In the genomic region with DNA sequence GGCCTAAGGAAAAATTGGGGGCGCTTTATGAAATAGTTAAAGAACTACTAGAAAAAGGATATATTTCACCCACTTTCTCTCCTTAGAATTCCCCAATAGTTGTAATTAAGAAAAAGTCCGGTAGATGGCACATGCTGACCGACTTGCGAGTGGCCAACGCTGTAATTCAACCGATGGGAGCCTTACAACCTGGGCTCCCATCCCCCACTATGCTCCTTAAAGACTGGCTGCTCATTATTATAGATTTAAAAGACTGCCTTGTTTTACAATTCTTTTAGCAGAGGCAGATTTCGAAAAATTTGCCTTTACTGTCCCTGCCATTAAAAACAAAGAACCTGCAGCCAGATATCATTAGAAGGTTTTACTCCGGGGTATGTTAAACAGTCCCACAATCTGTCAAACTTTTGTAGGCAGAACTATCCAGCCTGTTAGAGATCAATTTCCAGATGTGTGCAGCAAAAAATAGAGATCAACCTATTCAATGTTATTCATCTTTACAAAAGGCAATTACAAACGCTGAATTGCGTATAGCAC, we compare ENCODE assay signal across 8 cellular contexts. TPM values are rescaled to one million over a fixed set of nuclear protein-coding genes. Genes with fewer than 3 reads are reported as not detected.
DNase-seq lines count a peak whose midpoint lies in the region; TF ChIP-seq lines count a peak whose summit lies in the region.
"Had no signal": no experiment of that assay in that cellular context is flagged by ENCODE, and none has a peak within 500 bp of the region (broad histone marks: within the 10 kb centered on the region; RNA-seq: fewer than 3 reads in every experiment).

No MANE protein-coding gene starts in this region.

- H3K9me3 ChIP-seq in SJCRH30 (replicated peaks) (no peaks in the 10 kb centered on the region), hepatocyte (ENCODE audit: low read depth) (no peaks in the 10 kb centered on the region)

- H3K27ac ChIP-seq in SJCRH30: no peak overlapping the region
- H3K27ac ChIP-seq in hepatocyte: peak overlapping the region; percentile 87

- DNase-seq in HFF-Myc (ENCODE audit: extremely low read depth, low read depth): peak; percentile 63
- peak; percentile 73 for DNase-seq in MV-4-11 (lab: John Stamatoyannopoulos, UW)
- peak; percentile 49 to 83 for DNase-seq in SJCRH30
- DNase-seq in astrocyte of the spinal cord (ENCODE audit: low read depth, low spot score): peak; percentile 85
- peak; percentile 94 for DNase-seq in hepatocyte (ENCODE audit: low spot score)
- peak; percentile 89 for DNase-seq in retina

- 16% methylated on average over 10 of the region's 10 CpGs for WGBS in hepatocyte (ENCODE audit: low lambda C conversion rate, missing lambda C conversion rate)

- H2AFZ ChIP-seq in hepatocyte: peak overlapping the region; percentile 58

- H3K9me2 ChIP-seq in hepatocyte (replicated peaks; ENCODE audit: insufficient read depth): no peaks in the 10 kb centered on the region

- no peaks in the 10 kb centered on the region for H3K27me3 ChIP-seq in SJCRH30
- H3K27me3 ChIP-seq in hepatocyte: no peaks in the 10 kb centered on the region

- H3K4me2 ChIP-seq in hepatocyte: peak overlapping the region; percentile 78

- no peaks in the 10 kb centered on the region for H3K4me1 ChIP-seq in SJCRH30
- H3K4me1 ChIP-seq in hepatocyte (ENCODE audit: insufficient read depth): peaks cover 4% of the 10 kb centered on the region

- H3K79me2 ChIP-seq in hepatocyte: no peaks in the 10 kb centered on the region

- no peaks in the 10 kb centered on the region for H4K20me1 ChIP-seq in hepatocyte (ENCODE audit: insufficient read depth, poor library complexity, severe bottlenecking)

- H3K36me3 ChIP-seq in SJCRH30: no peaks in the 10 kb centered on the region
- no peaks in the 10 kb centered on the region for H3K36me3 ChIP-seq in hepatocyte (replicated peaks; ENCODE audit: insufficient read depth, low read depth)

- H3K4me3 ChIP-seq in HFF-Myc (replicated peaks; ENCODE audit: low read depth, low read length) (peak overlapping the region; percentile 74), SJCRH30 (peak overlapping the region; percentile 63), astrocyte of the spinal cord (ENCODE audit: low read depth, low read length) (peak overlapping the region; percentile 68), hepatocyte (peak overlapping the region; percentile 44)

- TF ChIP-seq CTCF in GM12872 (IDR thresholded peaks at IDR 0.05; ENCODE audit: insufficient read depth, low read depth, low read length): peak; percentile 61
- peak; percentile 49 for TF ChIP-seq CTCF in HFF-Myc (IDR thresholded peaks at IDR 0.05; ENCODE audit: low read depth, low read length, missing control alignments)
- peak; percentile 61 for TF ChIP-seq CTCF in astrocyte of the spinal cord (IDR thresholded peaks at IDR 0.05; ENCODE audit: low read depth, low read length)
- TF ChIP-seq CTCF in hepatocyte (IDR thresholded peaks at IDR 0.05; ENCODE audit: poor library complexity): peak; percentile 78

- in situ Hi-C loops in astrocyte of the spinal cord (cut with HindIII; ENCODE audit: low sequenced_read_pairs): no loop called here

RNA-seq across cellular contexts. Expression of a gene that starts 58.5 kb away (rescaled TPM):
- not detected in 2 replicates for total RNA-seq in SJCRH30 (2014; rRNA removed; shearing (Covaris generic))
- 9.9 and 11.2 TPM in 2 replicates for total RNA-seq in hepatocyte
- polyA plus RNA-seq in hepatocyte: 11.7 and 19.4 TPM in 2 replicates
- total RNA-seq: temporal lobe had no signal

Comparison
In these comparisons a context has a peak if more than half of its experiments do, and no peak if none do; other contexts are left out.
1. RNA of a gene that starts 58.5 kb away (total RNA-seq): 9.9 to 11.2 TPM in hepatocyte; not detected in SJCRH30; every median in the first group is over 10 times any median in the second.
2. Peak in every context shown above with its lines, with median percentiles within 50 percentile points of each other: CTCF ChIP-seq, DNase-seq and H3K4me3 ChIP-seq.